Comparison of ENCODE assay signal across 11 cellular contexts in the genomic region with DNA sequence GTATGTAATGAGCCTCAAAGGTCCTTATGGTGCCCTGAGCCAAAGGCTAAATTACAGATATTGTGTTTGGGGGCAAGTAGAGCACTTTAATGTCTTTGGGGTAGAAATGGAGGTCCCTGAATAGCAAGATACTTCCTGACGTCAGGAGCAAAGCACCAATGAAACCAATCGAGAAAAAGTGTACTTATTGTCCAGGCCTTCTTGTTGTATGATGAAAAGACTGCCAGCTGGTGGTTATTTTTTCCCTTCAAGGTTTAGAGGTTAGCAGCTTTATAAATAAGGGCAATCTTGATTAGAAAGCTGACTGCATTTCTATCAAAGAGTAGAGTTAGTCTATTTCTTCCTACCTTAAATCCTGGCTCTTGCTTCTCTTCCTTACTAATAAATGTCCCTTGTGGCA.
A peak's percentile ranks its signal among the peaks of the same experiment; 100 is the strongest.
DNase-seq lines count a peak whose midpoint lies in the region; ATAC-seq, FAIRE-seq and TF ChIP-seq lines count a peak whose summit lies in the region.
"Had no signal": no experiment of that assay in that cellular context is flagged by ENCODE, and none has a peak within 500 bp of the region (broad histone marks: within the 10 kb centered on the region; RNA-seq: fewer than 3 reads in every experiment).

No MANE protein-coding gene starts in this region.

- no peak overlapping the region for H2BK20ac ChIP-seq in H9 (ENCODE audit: low read depth, low read length, poor library complexity, severe bottlenecking)

- intact Hi-C loops in OCI-LY7 (cut with micrococcal nuclease; ENCODE audit: unreplicated experiment) (no loop called here), endothelial cell of umbilical vein (cut with micrococcal nuclease) (no loop called here)

- H3K56ac ChIP-seq in H9 (ENCODE audit: insufficient read length, low read depth, low read length) = no peak overlapping the region

- no CpG with 5 or more reads among the region's 2 CpGs for WGBS in H9 (ENCODE audit: extremely low coverage, insufficient read length, low lambda C conversion rate)

- no peaks in the 10 kb centered on the region for H3K36me3 Mint-ChIP-seq in stimulated activated memory B cell treated with anti-CD40 and anti-IgM and Interleukin-4, amounts not matched to agents 10 μg/mL and 1 μg/mL and 100 μg/mL, for 72 hours
- no peaks in the 10 kb centered on the region; a peak in 2 of 7 replicates for H3K36me3 Mint-ChIP-seq in H9 (ENCODE audit: insufficient read depth in 1 of 3, low read depth in 3 of 3)

- no peak overlapping the region for H3T11ph ChIP-seq in H9 (ENCODE audit: low read length)

- no peaks in the 10 kb centered on the region for H3K27me3 Mint-ChIP-seq in stimulated activated memory B cell treated with anti-CD40 and anti-IgM and Interleukin-4, amounts not matched to agents 10 μg/mL and 1 μg/mL and 100 μg/mL, for 72 hours
- H3K27me3 Mint-ChIP-seq in H9 (ENCODE audit: low read depth) = no peaks in the 10 kb centered on the region

- dilution Hi-C loops in endothelial cell of umbilical vein (cut with MboI; ENCODE audit: extremely low pct_ligation_motif_present, low sequenced_read_pairs) = no loop called here

- no peak for FAIRE-seq in endothelial cell of umbilical vein (lab: Jason Lieb, UNC)
- FAIRE-seq: A204.1 had no signal

- no peaks in the 10 kb centered on the region for H3K9me1 ChIP-seq in endothelial cell of umbilical vein (replicated peaks; ENCODE audit: control insufficient read depth, extremely low read depth, insufficient read depth, low read length)

- peak; percentile 0 for DNase-seq in NCI-H510A treated with DMSO at 0.1 percent for 48 hours (lab: John Stamatoyannopoulos, UW)
- no peak for DNase-seq in NCI-H510A (lab: John Stamatoyannopoulos, UW)
- no peak for DNase-seq in OCI-LY7 (ENCODE audit: low spot score)
- DNase-seq in endothelial cell of umbilical vein (ENCODE audit: low read depth, low spot score) = no peak
- no peak for DNase-seq in H9
- no peak for DNase-seq in stimulated activated CD4-positive, alpha-beta T cell treated with anti-CD3 and anti-CD28 coated beads, Interleukin-2, amount 100 ng/mL, for 48 hours
- DNase-seq: NCI-H446, transverse colon had no signal

- TF ChIP-seq POLR2A in endothelial cell of umbilical vein (IDR thresholded peaks at IDR 0.05; ENCODE audit: low read depth, low read length) = no peak

- H3K4ac ChIP-seq in H9 (ENCODE audit: low read depth, low read length) = no peak overlapping the region

- no peaks in the 10 kb centered on the region for H3K36me3 ChIP-seq in OCI-LY7 (ENCODE audit: insufficient read depth, low read length)
- H3K36me3 ChIP-seq in endothelial cell of umbilical vein (ENCODE audit: control insufficient read depth in 2 of 2, extremely low read depth in 1 of 2, insufficient read depth in 2 of 2, low read length in 2 of 2) = no peaks in the 10 kb centered on the region
- H3K36me3 ChIP-seq: transverse colon had no signal

- H3K79me2 ChIP-seq in OCI-LY7 (ENCODE audit: insufficient read depth, low read depth, low read length) = no peaks in the 10 kb centered on the region
- H3K79me2 ChIP-seq in endothelial cell of umbilical vein (ENCODE audit: control insufficient read depth, insufficient read depth, low read length) = no peaks in the 10 kb centered on the region
- H3K79me2 ChIP-seq in H9 (ENCODE audit: insufficient read depth, low read length) = no peaks in the 10 kb centered on the region

- ATAC-seq in stimulated activated memory B cell treated with anti-CD40 and anti-IgM and Interleukin-4, amounts not matched to agents 10 μg/mL and 1 μg/mL and 100 μg/mL, for 72 hours = no peak
- ATAC-seq in HG03565 (IDR thresholded peaks at IDR 0.05; ENCODE audit: unreplicated experiment) = no peak

- H4K8ac ChIP-seq in H9 (replicated peaks; ENCODE audit: insufficient read length, low read depth, low read length) = no peak overlapping the region

- H3K9ac ChIP-seq in endothelial cell of umbilical vein (replicated peaks; ENCODE audit: extremely low read depth, insufficient read depth, low read length) = no peak overlapping the region
- no peak overlapping the region for H3K9ac ChIP-seq in H9 (ENCODE audit: extremely low read depth, insufficient read length, low read length)

- H3K4me1 Mint-ChIP-seq in stimulated activated memory B cell treated with anti-CD40 and anti-IgM and Interleukin-4, amounts not matched to agents 10 μg/mL and 1 μg/mL and 100 μg/mL, for 72 hours = peaks cover 17% of the 10 kb centered on the region
- H3K4me1 Mint-ChIP-seq in H9 = peaks cover 2 to 4% of the 10 kb centered on the region in 2 experiments; a peak in 3 of 4 replicates

- no peak overlapping the region for H3K14ac ChIP-seq in H9 (ENCODE audit: insufficient read depth, low read length)

- H3K9me3 ChIP-seq in OCI-LY7 (ENCODE audit: low read length) (no peaks in the 10 kb centered on the region), endothelial cell of umbilical vein (replicated peaks; ENCODE audit: control insufficient read depth, insufficient read depth, low read length) (no peaks in the 10 kb centered on the region), H9 (ENCODE audit: control insufficient read depth, low read depth, low read length) (no peaks in the 10 kb centered on the region)
- H3K9me3 ChIP-seq: transverse colon had no signal

- no peak overlapping the region for H2BK120ac ChIP-seq in H9 (ENCODE audit: low read depth, low read length, poor library complexity, severe bottlenecking)

- H3K9me3 Mint-ChIP-seq in stimulated activated memory B cell treated with anti-CD40 and anti-IgM and Interleukin-4, amounts not matched to agents 10 μg/mL and 1 μg/mL and 100 μg/mL, for 72 hours = no peaks in the 10 kb centered on the region
- H3K9me3 Mint-ChIP-seq in H9 = peaks cover 2 to 5% of the 10 kb centered on the region in 2 experiments; a peak in 3 of 5 replicates

- peak overlapping the region; percentile 71 for H3K4me3 Mint-ChIP-seq in stimulated activated memory B cell treated with anti-CD40 and anti-IgM and Interleukin-4, amounts not matched to agents 10 μg/mL and 1 μg/mL and 100 μg/mL, for 72 hours
- no peak overlapping the region for H3K4me3 Mint-ChIP-seq in H9

- H3K27ac ChIP-seq in OCI-LY7 (ENCODE audit: low read depth, low read length, poor library complexity, severe bottlenecking) (no peak overlapping the region), endothelial cell of umbilical vein (ENCODE audit: insufficient read depth, low read depth, low read length) (no peak overlapping the region), H9 (ENCODE audit: insufficient read length, low read depth, low read length) (no peak overlapping the region)
- H3K27ac ChIP-seq: transverse colon had no signal

- BruUV-seq in OCI-LY7 (replicated peaks; lab: Mats Ljungman, UMichigan) (no TSS peak), endothelial cell of umbilical vein (replicated peaks; lab: Mats Ljungman, UMichigan) (no TSS peak)

- H3K27me3 ChIP-seq in endothelial cell of umbilical vein (ENCODE audit: control insufficient read depth in 2 of 2, insufficient read depth in 2 of 2, low read length in 2 of 2) (no peaks in the 10 kb centered on the region), H9 (ENCODE audit: insufficient read depth, low read length) (no peaks in the 10 kb centered on the region)
- H3K27me3 ChIP-seq: transverse colon had no signal

- H3K4me3 ChIP-seq in OCI-LY7 (ENCODE audit: low read depth, low read length, poor library complexity, severe bottlenecking) = peak overlapping the region; percentile 52
- peak overlapping the region in 2 of 3 experiments; percentile 62 to 77 for H3K4me3 ChIP-seq in endothelial cell of umbilical vein (replicated peaks in 1 of 3; ENCODE audit: insufficient read depth in 1 of 3, low read depth in 1 of 3, low read length in 3 of 3)

- no peak overlapping the region for H3K23ac ChIP-seq in H9 (ENCODE audit: insufficient read length, low read depth, low read length)

- H2AFZ ChIP-seq in OCI-LY7 (ENCODE audit: low read length) (peak overlapping the region; percentile 69; the same call in 1 of the 2 replicates), endothelial cell of umbilical vein (ENCODE audit: low read depth, low read length) (peak overlapping the region; percentile 70), H9 (ENCODE audit: low read length) (no peak overlapping the region)

- TF ChIP-seq CTCF in OCI-LY7 (conservative IDR thresholded peaks at IDR 0.05; ENCODE audit: low read length) = no peak
- no peak for TF ChIP-seq CTCF in endothelial cell of umbilical vein (IDR thresholded peaks at IDR 0.05; ENCODE audit: extremely low read depth in 1 of 2, insufficient read depth in 1 of 2, low read depth in 1 of 2, low read length in 2 of 2)
- no peak for TF ChIP-seq CTCF in H9 (conservative IDR thresholded peaks at IDR 0.05)

- H3K4me1 ChIP-seq in OCI-LY7 (ENCODE audit: insufficient read depth, low read length, poor library complexity, severe bottlenecking) (no peaks in the 10 kb centered on the region), endothelial cell of umbilical vein (ENCODE audit: control insufficient read depth, extremely low read depth, insufficient read depth, low read length) (no peaks in the 10 kb centered on the region), H9 (ENCODE audit: insufficient read depth, low read length) (no peaks in the 10 kb centered on the region)

- H2BK12ac ChIP-seq in H9 (ENCODE audit: insufficient read length, low read depth, low read length) = no peak overlapping the region

- no peak overlapping the region for H2BK15ac ChIP-seq in H9 (ENCODE audit: low read depth, low read length)

- POLR2A ChIA-PET in OCI-LY7 (lab: Charles Lee) (no interaction called here), endothelial cell of umbilical vein (lab: Charles Lee) (no interaction called here)

- H3K18ac ChIP-seq in H9 (ENCODE audit: insufficient read length, low read depth, low read length) = no peak overlapping the region

- no peak overlapping the region for H4K91ac ChIP-seq in H9 (ENCODE audit: insufficient read length, low read depth, low read length)

- H3K4me2 ChIP-seq in OCI-LY7 (ENCODE audit: low read length) (peak overlapping the region; percentile 46), endothelial cell of umbilical vein (ENCODE audit: insufficient read depth, low read length) (peak overlapping the region; percentile 67), H9 (ENCODE audit: insufficient read depth, insufficient read length, low read length) (no peak overlapping the region)

- H2BK5ac ChIP-seq in H9 (ENCODE audit: insufficient read length, low read length) = no peak overlapping the region

- no peak overlapping the region for H2AK5ac ChIP-seq in H9 (ENCODE audit: insufficient read length, low read length)

- H3K9me2 ChIP-seq in OCI-LY7 (ENCODE audit: insufficient read depth, low read length) = no peaks in the 10 kb centered on the region

- H3K79me1 ChIP-seq in H9 (ENCODE audit: insufficient read depth, low read depth, low read length, poor library complexity, severe bottlenecking) = no peaks in the 10 kb centered on the region

- no peak overlapping the region for H4K5ac ChIP-seq in H9 (ENCODE audit: insufficient read length, low read depth, low read length)

- CTCF ChIA-PET in OCI-LY7 (lab: Charles Lee; ENCODE audit: unreplicated experiment) (no interaction called here), endothelial cell of umbilical vein (lab: Charles Lee) (interaction anchor here (1.5 kb wide), 1 partner anchor 207 kb away, joined by 3 read pairs; no protein-coding TSS in a partner anchor)

- peak overlapping the region; percentile 63 for H3K27ac Mint-ChIP-seq in stimulated activated memory B cell treated with anti-CD40 and anti-IgM and Interleukin-4, amounts not matched to agents 10 μg/mL and 1 μg/mL and 100 μg/mL, for 72 hours
- no peak overlapping the region; a peak in 1 of 7 replicates for H3K27ac Mint-ChIP-seq in H9

- H4K20me1 ChIP-seq in OCI-LY7 (ENCODE audit: insufficient read depth, low read length) (no peaks in the 10 kb centered on the region), endothelial cell of umbilical vein (replicated peaks; ENCODE audit: control insufficient read depth, extremely low read depth, insufficient read depth, low read length) (no peaks in the 10 kb centered on the region), H9 (ENCODE audit: control insufficient read depth, insufficient read depth, insufficient read length) (no peaks in the 10 kb centered on the region)

- no peaks in the 10 kb centered on the region for H3K23me2 ChIP-seq in H9 (ENCODE audit: insufficient read length, low read depth, low read length, poor library complexity, severe bottlenecking)
